ENCODE assay signal across 2 cellular contexts in the genomic region with DNA sequence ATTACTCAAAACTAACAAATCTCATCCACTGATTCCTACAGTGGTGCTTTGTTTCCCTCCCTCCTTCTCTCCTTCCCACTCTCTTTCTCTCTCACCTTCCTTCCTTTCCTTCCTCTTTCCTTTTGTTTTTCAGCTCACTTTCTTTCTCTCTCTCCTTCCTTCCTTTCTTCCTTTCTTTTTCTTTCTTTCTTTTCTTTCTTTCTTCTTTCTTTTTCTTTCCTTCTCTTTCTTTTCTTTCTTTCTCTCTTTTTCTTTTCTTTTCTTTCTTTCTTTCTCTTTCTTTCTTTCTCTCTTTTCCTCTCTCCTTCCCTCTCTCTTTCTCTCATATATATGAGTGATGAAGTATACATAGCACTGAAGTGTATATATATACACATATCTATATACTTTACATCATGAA.
TF ChIP-seq lines count a peak whose summit lies in the region.

No MANE protein-coding gene starts in this region.

TF ChIP-seq in HEK293, 187 proteins besides CTCF, POLR2A, EP300 and RAD21 (continued from another document):
- TF ChIP-seq ZBTB49 (tag by site-specific recombination; IDR thresholded peaks at IDR 0.05; ENCODE audit: low read depth) (no peak), ZNF366 (tag by site-specific recombination; conservative IDR thresholded peaks at IDR 0.05) (peak; percentile 79), KLF8 (tag by site-specific recombination; IDR thresholded peaks at IDR 0.05) (no peak), ZEB2 (tag by site-specific recombination; IDR thresholded peaks at IDR 0.05) (no peak), ZNF112 (tag by site-specific recombination; IDR thresholded peaks at IDR 0.05) (no peak), ZNF777 (tag by site-specific recombination; IDR thresholded peaks at IDR 0.05; ENCODE audit: borderline replicate concordance) (no peak), ZNF274 (IDR thresholded peaks at IDR 0.05; ENCODE audit: low read length) (no peak), ZNF274 (tag by site-specific recombination; IDR thresholded peaks at IDR 0.05; ENCODE audit: borderline replicate concordance) (no peak), PRDM1 (tag by site-specific recombination; IDR thresholded peaks at IDR 0.05) (peak; percentile 80), ZBTB1 (tag by site-specific recombination; IDR thresholded peaks at IDR 0.05) (no peak), ZNF623 (tag by site-specific recombination; IDR thresholded peaks at IDR 0.05) (no peak), GLIS1 (tag by site-specific recombination; IDR thresholded peaks at IDR 0.05) (no peak)

TF ChIP-seq in K562, 482 proteins besides CTCF, POLR2A, EP300 and RAD21:
- TF ChIP-seq, protein P1, sequence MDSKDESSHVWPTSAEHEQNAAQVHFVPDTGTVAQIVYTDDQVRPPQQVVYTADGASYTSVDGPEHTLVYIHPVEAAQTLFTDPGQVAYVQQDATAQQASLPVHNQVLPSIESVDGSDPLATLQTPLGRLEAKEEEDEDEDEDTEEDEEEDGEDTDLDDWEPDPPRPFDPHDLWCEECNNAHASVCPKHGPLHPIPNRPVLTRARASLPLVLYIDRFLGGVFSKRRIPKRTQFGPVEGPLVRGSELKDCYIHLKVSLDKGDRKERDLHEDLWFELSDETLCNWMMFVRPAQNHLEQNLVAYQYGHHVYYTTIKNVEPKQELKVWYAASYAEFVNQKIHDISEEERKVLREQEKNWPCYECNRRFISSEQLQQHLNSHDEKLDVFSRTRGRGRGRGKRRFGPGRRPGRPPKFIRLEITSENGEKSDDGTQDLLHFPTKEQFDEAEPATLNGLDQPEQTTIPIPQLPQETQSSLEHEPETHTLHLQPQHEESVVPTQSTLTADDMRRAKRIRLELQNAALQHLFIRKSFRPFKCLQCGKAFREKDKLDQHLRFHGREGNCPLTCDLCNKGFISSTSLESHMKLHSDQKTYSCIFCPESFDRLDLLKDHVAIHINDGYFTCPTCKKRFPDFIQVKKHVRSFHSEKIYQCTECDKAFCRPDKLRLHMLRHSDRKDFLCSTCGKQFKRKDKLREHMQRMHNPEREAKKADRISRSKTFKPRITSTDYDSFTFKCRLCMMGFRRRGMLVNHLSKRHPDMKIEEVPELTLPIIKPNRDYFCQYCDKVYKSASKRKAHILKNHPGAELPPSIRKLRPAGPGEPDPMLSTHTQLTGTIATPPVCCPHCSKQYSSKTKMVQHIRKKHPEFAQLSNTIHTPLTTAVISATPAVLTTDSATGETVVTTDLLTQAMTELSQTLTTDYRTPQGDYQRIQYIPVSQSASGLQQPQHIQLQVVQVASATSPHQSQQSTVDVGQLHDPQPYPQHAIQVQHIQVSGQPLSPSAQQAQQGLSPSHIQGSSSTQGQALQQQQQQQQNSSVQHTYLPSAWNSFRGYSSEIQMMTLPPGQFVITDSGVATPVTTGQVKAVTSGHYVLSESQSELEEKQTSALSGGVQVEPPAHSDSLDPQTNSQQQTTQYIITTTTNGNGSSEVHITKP (IDR thresholded peaks at IDR 0.05; ENCODE audit: partially characterized antibody) = no peak
- no peak for TF ChIP-seq SPI1 (IDR thresholded peaks at IDR 0.05; ENCODE audit: borderline replicate concordance, low read depth, low read length)
- TF ChIP-seq ZNF512 (tag; IDR thresholded peaks at IDR 0.05) = 0 out of 2 replicates have a peak, but pooled peaks have one; percentile 35
